ENCODE assay signal across 23 cellular contexts in the genomic region with DNA sequence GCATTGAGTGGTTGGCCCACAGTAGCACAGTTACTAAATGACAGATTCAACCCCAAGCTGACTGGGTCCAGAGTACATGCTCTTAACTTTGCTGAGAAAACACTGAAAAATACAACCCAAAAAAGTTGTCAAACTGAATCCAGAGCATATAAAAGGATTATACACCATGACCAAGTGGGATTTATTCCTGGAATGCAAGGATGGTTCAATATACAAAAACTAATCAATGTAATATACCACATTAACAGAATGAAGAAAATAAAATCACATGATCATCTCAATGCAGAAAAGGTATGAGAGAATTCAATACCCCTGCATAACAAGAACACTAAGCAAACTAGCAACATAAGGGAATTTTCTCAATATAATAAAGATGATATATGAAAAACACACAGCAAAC.
"Had no signal": no experiment of that assay in that cellular context is flagged by ENCODE, and none has a peak within 500 bp of the region (broad histone marks: within the 10 kb centered on the region; RNA-seq: fewer than 3 reads in every experiment).

No MANE protein-coding gene starts in this region.

- H3K4me2 ChIP-seq: PC-9 had no signal

- H2AFZ ChIP-seq: PC-9 had no signal

- H3K36me3 ChIP-seq: Peyer's patch, SJCRH30 had no signal

- ATAC-seq: Right ventricle myocardium inferior, SK-N-SH treated with all-trans-retinoic acid at 6 μM for 48 hours had no signal

- DNase-seq: Karpas-422, KG1, MG63, NCI-H1092, NCI-H1105 treated with DMSO at 0.1 percent for 48 hours, NCI-H1417 treated with DMSO at 0.1 percent for 48 hours, NCI-H146, NCI-H1694 treated with DMSO at 0.1 percent for 48 hours, NCI-H1930, NCI-H2081, NCI-H2171, NCI-H226, NCI-H446, NCI-H510A, NCI-H524 treated with DMSO at 0.1 percent for 48 hours, NCI-H69, NCI-H774, PC-9, Peyer's patch, SHP77 treated with DMSO at 0.1 percent for 48 hours, SJCRH30 had no signal

- H3K4me1 ChIP-seq: Peyer's patch, SJCRH30 had no signal

- H3K4me3 ChIP-seq: MG63, PC-9, Peyer's patch, SJCRH30 had no signal

- H3K27me3 ChIP-seq: MG63, Peyer's patch, SJCRH30 had no signal

- H3K27ac ChIP-seq: PC-9, Peyer's patch, SJCRH30 had no signal
